ENCODE assay signal across 14 cellular contexts in genomic region chr1:198883184-198883583, GRCh38.
DNase-seq lines count a peak whose midpoint lies in the region; ATAC-seq, FAIRE-seq and TF ChIP-seq lines count a peak whose summit lies in the region.
"Had no signal": no experiment of that assay in that cellular context is flagged by ENCODE, and none has a peak within 500 bp of the region (broad histone marks: within the 10 kb centered on the region; RNA-seq: fewer than 3 reads in every experiment).

No MANE protein-coding gene starts in this region.

- peaks cover 7% of the 10 kb centered on the region for H3K9me3 Mint-ChIP-seq in activated naive CD8-positive, alpha-beta T cell (ENCODE audit: low read depth)
- H3K9me3 Mint-ChIP-seq in activated naive CD8-positive, alpha-beta T cell treated with anti-CD3 and anti-CD28 coated beads for 36 hours = peaks cover 2% of the 10 kb centered on the region
- no peaks in the 10 kb centered on the region for H3K9me3 Mint-ChIP-seq in CD8-positive, alpha-beta T cell

- RAD21 ChIA-PET in GM12878 (lab: Charles Lee; ENCODE audit: unreplicated experiment) = interaction anchor here (1.0 to 4.8 kb wide), 5 partner anchors 12 to 360 kb away, joined by 4 to 23 read pairs (median 4); no protein-coding TSS in a partner anchor

- CTCF ChIA-PET in HEK293 (lab: Yijun Ruan, JAX) (no interaction called here), GM12878 (lab: Yijun Ruan, JAX) (interaction anchor here (0.5 to 5.2 kb wide), 5 partner anchors 9 to 231 kb away, joined by 3 to 24 read pairs (median 5); no protein-coding TSS in a partner anchor)
- CTCF ChIA-PET in CD8-positive, alpha-beta T cell (lab: Charles Lee) = no interaction called here

- H3K4me3 ChIP-seq in HEK293 (ENCODE audit: low read depth, low read length) = no peak overlapping the region
- H3K4me3 ChIP-seq in GM12878 = no peak overlapping the region
- no peak overlapping the region for H3K4me3 ChIP-seq in CD8-positive, alpha-beta T cell (ENCODE audit: low read depth, low read length)
- H3K4me3 ChIP-seq: BLaER1 had no signal

- H3K4me2 ChIP-seq in GM12878 (ENCODE audit: control insufficient read depth, insufficient read depth) = no peak overlapping the region
- H3K4me2 ChIP-seq: BLaER1 had no signal

- H3K27ac Mint-ChIP-seq in activated naive CD8-positive, alpha-beta T cell = peak overlapping the region; percentile 61
- H3K27ac Mint-ChIP-seq in activated naive CD8-positive, alpha-beta T cell treated with anti-CD3 and anti-CD28 coated beads for 36 hours = no peak overlapping the region
- H3K27ac Mint-ChIP-seq in CD8-positive, alpha-beta T cell = no peak overlapping the region

- H3K27me3 Mint-ChIP-seq in activated naive CD8-positive, alpha-beta T cell = no peaks in the 10 kb centered on the region
- no peaks in the 10 kb centered on the region for H3K27me3 Mint-ChIP-seq in activated naive CD8-positive, alpha-beta T cell treated with anti-CD3 and anti-CD28 coated beads for 36 hours
- no peaks in the 10 kb centered on the region for H3K27me3 Mint-ChIP-seq in CD8-positive, alpha-beta T cell (ENCODE audit: low read depth)

- ATAC-seq in GM12878 = peak; percentile 39; the same call in 2 of the 3 replicates
- ATAC-seq in CD8-positive, alpha-beta T cell = no peak
- ATAC-seq: PC-3 had no signal

- SMC1A ChIA-PET in GM12878 (lab: Charles Lee; ENCODE audit: uncharacterized antibody, unreplicated experiment) = interaction anchor here (0.7 to 2.1 kb wide), 7 partner anchors 9 to 359 kb away, joined by 3 to 7 read pairs (median 4); no protein-coding TSS in a partner anchor

- peaks cover 4% of the 10 kb centered on the region for H3K4me1 ChIP-seq in HEK293 (ENCODE audit: control insufficient read depth, insufficient read depth, low read length)
- no peaks in the 10 kb centered on the region for H3K4me1 ChIP-seq in GM12878 (ENCODE audit: control insufficient read depth, insufficient read depth, low read length)
- H3K4me1 ChIP-seq in CD8-positive, alpha-beta T cell (ENCODE audit: insufficient read depth, low read length) = no peaks in the 10 kb centered on the region
- H3K4me1 ChIP-seq: BLaER1 had no signal

- H3K27ac ChIP-seq in HEK293 (ENCODE audit: extremely low read depth, low read depth, low read length) = no peak overlapping the region
- no peak overlapping the region for H3K27ac ChIP-seq in GM12878 (ENCODE audit: control insufficient read depth, insufficient read depth)
- no peak overlapping the region for H3K27ac ChIP-seq in CD8-positive, alpha-beta T cell (ENCODE audit: low read depth, low read length)
- H3K27ac ChIP-seq: BLaER1 had no signal

- intact Hi-C loops in GM12878 (cut with micrococcal nuclease; ENCODE audit: unreplicated experiment) = loop anchor here (10.0 kb wide), 2 partner anchors 362 to 582 kb away; no protein-coding TSS in a partner anchor
- intact Hi-C loops in CD8-positive, alpha-beta T cell (cut with DNase I, micrococcal nuclease) = loop anchor here (5.0 to 10.0 kb wide), 2 partner anchors 359 to 362 kb away; no protein-coding TSS in a partner anchor

- H2AFZ ChIP-seq in GM12878 (ENCODE audit: control insufficient read depth, low read depth, low read length) = no peak overlapping the region

- no peaks in the 10 kb centered on the region for H3K9me3 ChIP-seq in HEK293 (ENCODE audit: control insufficient read depth, insufficient read depth, low read depth, low read length)
- H3K9me3 ChIP-seq in GM12878 (replicated peaks; ENCODE audit: control insufficient read depth, insufficient read depth, low read length) = no peaks in the 10 kb centered on the region; the same call in 2 of the 3 replicates
- no peaks in the 10 kb centered on the region for H3K9me3 ChIP-seq in CD8-positive, alpha-beta T cell (ENCODE audit: low read length)

- H3K4me3 Mint-ChIP-seq in activated naive CD8-positive, alpha-beta T cell = no peak overlapping the region
- no peak overlapping the region for H3K4me3 Mint-ChIP-seq in activated naive CD8-positive, alpha-beta T cell treated with anti-CD3 and anti-CD28 coated beads for 36 hours
- no peak overlapping the region for H3K4me3 Mint-ChIP-seq in CD8-positive, alpha-beta T cell

- no peak for TF ChIP-seq CTCF in HEK293 (tag by site-specific recombination; IDR thresholded peaks at IDR 0.05)
- no peak for TF ChIP-seq CTCF in GM12878 (IDR thresholded peaks at IDR 0.05 in 2 of 3, conservative IDR thresholded peaks at IDR 0.05 in 1 of 3; ENCODE audit: control insufficient read depth in 2 of 3, extremely low read depth in 1 of 3, insufficient read depth in 1 of 3, low read depth in 3 of 3, low read length in 3 of 3)
- TF ChIP-seq CTCF in CD8-positive, alpha-beta T cell (IDR thresholded peaks at IDR 0.05) = no peak

- POLR2A ChIA-PET in HEK293 (lab: Yijun Ruan, JAX) = interaction anchor here (1.7 kb wide), 1 partner anchor 53 kb away, joined by 4 read pairs; no protein-coding TSS in a partner anchor
- POLR2A ChIA-PET in GM12878 (lab: Charles Lee) = no interaction called here
- POLR2A ChIA-PET in CD8-positive, alpha-beta T cell (lab: Charles Lee) = no interaction called here

- in situ Hi-C loops in GM12878 (cut with MboI) = no loop called here

- BruUV-seq in GM12878 (replicated peaks; lab: Mats Ljungman, UMichigan) = no TSS peak

- H3K36me3 ChIP-seq in HEK293 (ENCODE audit: control insufficient read depth in 2 of 2, insufficient read depth in 1 of 2, low read length in 2 of 2) (peaks cover 0 to 8% of the 10 kb centered on the region in 2 experiments; a peak in 1 of 3 replicates), GM12878 (ENCODE audit: control insufficient read depth in 2 of 2, insufficient read depth in 2 of 2, low read length in 1 of 2) (no peaks in the 10 kb centered on the region; a peak in 1 of 4 replicates)
- H3K36me3 ChIP-seq in CD8-positive, alpha-beta T cell (ENCODE audit: insufficient read depth, low read length) = no peaks in the 10 kb centered on the region

- TF ChIP-seq EP300 in GM12878 (IDR thresholded peaks at IDR 0.05; ENCODE audit: borderline replicate concordance in 1 of 2, control insufficient read depth in 1 of 2, low read depth in 2 of 2, low read length in 2 of 2) = no peak

- peaks cover 47% of the 10 kb centered on the region for H3K4me1 Mint-ChIP-seq in activated naive CD8-positive, alpha-beta T cell (ENCODE audit: low read depth)
- H3K4me1 Mint-ChIP-seq in activated naive CD8-positive, alpha-beta T cell treated with anti-CD3 and anti-CD28 coated beads for 36 hours = peaks cover 35% of the 10 kb centered on the region
- H3K4me1 Mint-ChIP-seq in CD8-positive, alpha-beta T cell (ENCODE audit: low read depth) = peaks cover 6% of the 10 kb centered on the region

- H3K9ac ChIP-seq in GM12878 (ENCODE audit: control insufficient read depth, insufficient read depth, low read length) = no peak overlapping the region
- H3K9ac ChIP-seq: BLaER1 had no signal

- no peak for TF ChIP-seq RAD21 in GM12878 (IDR thresholded peaks at IDR 0.05; ENCODE audit: insufficient read depth, low read depth, low read length)

- no peak for DNase-seq in activated naive CD8-positive, alpha-beta T cell treated with anti-CD3 and anti-CD28 coated beads for 36 hours
- no peak for DNase-seq in GM12878 (ENCODE audit: low read depth, low spot score)
- DNase-seq in DMS53 treated with DMSO at 0.1 percent for 48 hours (lab: John Stamatoyannopoulos, UW; ENCODE audit: unreplicated experiment) = no peak
- no peak for DNase-seq in RKO (ENCODE audit: low spot score)
- DNase-seq in CD8-positive, alpha-beta T cell = no peak
- DNase-seq: HCEC 1CT, NCI-H1092, NCI-H1694 treated with DMSO at 0.1 percent for 48 hours, NCI-H446, NCI-H748 treated with DMSO at 0.1 percent for 48 hours, PC-3 had no signal

- peaks cover 23% of the 10 kb centered on the region for H3K36me3 Mint-ChIP-seq in activated naive CD8-positive, alpha-beta T cell
- H3K36me3 Mint-ChIP-seq in activated naive CD8-positive, alpha-beta T cell treated with anti-CD3 and anti-CD28 coated beads for 36 hours = peaks cover 22% of the 10 kb centered on the region
- peaks cover 14% of the 10 kb centered on the region for H3K36me3 Mint-ChIP-seq in CD8-positive, alpha-beta T cell

- H3K79me2 ChIP-seq in GM12878 (ENCODE audit: control insufficient read depth, insufficient read depth, low read length) = no peaks in the 10 kb centered on the region

- no peaks in the 10 kb centered on the region for H4K20me1 ChIP-seq in GM12878 (ENCODE audit: control insufficient read depth, insufficient read depth)

- H3K27me3 ChIP-seq in GM12878 (replicated peaks in 1 of 2; ENCODE audit: control insufficient read depth in 2 of 2, insufficient read depth in 2 of 2, low read length in 1 of 2) = no peaks in the 10 kb centered on the region
- no peaks in the 10 kb centered on the region for H3K27me3 ChIP-seq in CD8-positive, alpha-beta T cell (ENCODE audit: insufficient read depth, low read length)
- H3K27me3 ChIP-seq: BLaER1 had no signal

- FAIRE-seq in GM12878 (lab: Jason Lieb, UNC) = no peak

- TF ChIP-seq POLR2A in GM12878 (IDR thresholded peaks at IDR 0.05; ENCODE audit: low read depth, low read length) = no peak

TF ChIP-seq in HEK293, 187 proteins besides CTCF, POLR2A, EP300 and RAD21 (continues in another document):
- TF ChIP-seq ZNF416 (tag by site-specific recombination; IDR thresholded peaks at IDR 0.05) = no peak

TF ChIP-seq in GM12878, 131 proteins besides CTCF, POLR2A, EP300 and RAD21 (continues in another document):
- no peak for TF ChIP-seq ZNF384 (IDR thresholded peaks at IDR 0.05; ENCODE audit: borderline replicate concordance, low read depth, low read length)
- no peak for TF ChIP-seq EZH2 (IDR thresholded peaks at IDR 0.05; ENCODE audit: borderline replicate concordance, control insufficient read depth, low read depth, low read length)
- no peak for TF ChIP-seq SKIL (IDR thresholded peaks at IDR 0.05; ENCODE audit: low read depth, poor library complexity, severe bottlenecking)
- no peak for TF ChIP-seq TCF12 (IDR thresholded peaks at IDR 0.05; ENCODE audit: low read depth, low read length)
- no peak for TF ChIP-seq SMAD5 (IDR thresholded peaks at IDR 0.05; ENCODE audit: low read depth)
- TF ChIP-seq BMI1 (IDR thresholded peaks at IDR 0.05; ENCODE audit: borderline replicate concordance) = no peak
